ENCODE assay signal across 11 cellular contexts in genomic region chr1:12087797-12088314, GRCh38. TPM values are rescaled to one million over a fixed set of nuclear protein-coding genes. Genes with fewer than 3 reads are reported as not detected.
DNase-seq lines count a peak whose midpoint lies in the region; ATAC-seq and TF ChIP-seq lines count a peak whose summit lies in the region.
"Had no signal": no experiment of that assay in that cellular context is flagged by ENCODE, and none has a peak within 500 bp of the region (broad histone marks: within the 10 kb centered on the region; RNA-seq: fewer than 3 reads in every experiment).

No MANE protein-coding gene starts in this region.

- no peak overlapping the region for H4K8ac ChIP-seq in mesenchymal stem cell (ENCODE audit: low read length)

- no peak overlapping the region for H3K9ac ChIP-seq in mesenchymal stem cell (ENCODE audit: low read length)

- 51 to 76% methylated on average over 5 to 9 of the region's 9 CpGs for WGBS in thyroid gland, 2 donors
- 87% methylated on average over 9 of the region's 9 CpGs for WGBS in mesenchymal stem cell
- WGBS in ovary, 3 donors, result 32 to 49% (median 44%) methylated on average over 9 of the region's 9 CpGs

- DNase-seq in GM12865 (ENCODE audit: low read depth), result peak; percentile 80
- DNase-seq in activated CD4-positive, alpha-beta T cell treated with anti-CD3 and anti-CD28 coated beads, Interleukin-2, amount 50 U/mL, for 48 hours, result peak; percentile 54 to 67
- DNase-seq in memory B cell (ENCODE audit: low spot score in 2 of 2), result peak in 1 of 2 donors; percentile 61
- no peak for DNase-seq in thyroid gland
- no peak for DNase-seq in mesenchymal stem cell
- no peak for DNase-seq in ovary
- DNase-seq in cardiac septum (ENCODE audit: low spot score), result no peak
- DNase-seq: dorsolateral prefrontal cortex, T1000 had no signal

- no peak overlapping the region for H2BK15ac ChIP-seq in mesenchymal stem cell (ENCODE audit: low read depth, poor library complexity, severe bottlenecking)

- H3K4me3 ChIP-seq in GM12865 (ENCODE audit: low read depth, low read length) (peak overlapping the region; percentile 14; the same call in 1 of the 2 replicates), thyroid gland (replicated peaks in 1 of 3) (no peak overlapping the region), mesenchymal stem cell (ENCODE audit: insufficient read depth in 1 of 2, low read depth in 1 of 2, low read length in 2 of 2) (no peak overlapping the region), ovary (no peak overlapping the region)
- H3K4me3 ChIP-seq: dorsolateral prefrontal cortex, HAP-1 had no signal

- H3K27me3 Mint-ChIP-seq in memory B cell, result no peaks in the 10 kb centered on the region

- no peak overlapping the region for H3K18ac ChIP-seq in mesenchymal stem cell (ENCODE audit: low read depth in 1 of 2, low read length in 2 of 2)

- H3K36me3 Mint-ChIP-seq in memory B cell, result no peaks in the 10 kb centered on the region

- peak overlapping the region; percentile 51 for H3K4me3 Mint-ChIP-seq in memory B cell

- no peak overlapping the region for H3K4ac ChIP-seq in mesenchymal stem cell (ENCODE audit: low read depth in 1 of 2, low read length in 2 of 2)

- no peak overlapping the region for H2AK5ac ChIP-seq in mesenchymal stem cell (ENCODE audit: low read length, severe bottlenecking)

- H3K4me1 ChIP-seq in thyroid gland (no peaks in the 10 kb centered on the region), mesenchymal stem cell (ENCODE audit: control insufficient read depth, insufficient read depth, low read depth, low read length) (no peaks in the 10 kb centered on the region), ovary (ENCODE audit: insufficient read depth) (no peaks in the 10 kb centered on the region)
- H3K4me1 ChIP-seq: HAP-1 had no signal

- no peak overlapping the region for H2BK5ac ChIP-seq in mesenchymal stem cell (ENCODE audit: low read depth, low read length, poor library complexity, severe bottlenecking)

- H3K27ac ChIP-seq in thyroid gland (no peak overlapping the region), mesenchymal stem cell (ENCODE audit: low read length, poor library complexity, severe bottlenecking) (no peak overlapping the region), ovary (no peak overlapping the region)
- H3K27ac ChIP-seq: dorsolateral prefrontal cortex had no signal

- H3K9me3 Mint-ChIP-seq in memory B cell, result peaks cover 4% of the 10 kb centered on the region

- intact Hi-C loops in thyroid gland (cut with DNase I), result no loop called here
- intact Hi-C loops in ovary (cut with DNase I), result no loop called here
- intact Hi-C loops in cardiac septum (cut with DNase I), result no loop called here

- H2AFZ ChIP-seq in mesenchymal stem cell (ENCODE audit: low read depth, low read length), result no peak overlapping the region

- peak overlapping the region; percentile 96 for H3K27ac Mint-ChIP-seq in memory B cell

- H3K27me3 ChIP-seq in thyroid gland (no peaks in the 10 kb centered on the region), mesenchymal stem cell (ENCODE audit: control insufficient read depth in 1 of 2, insufficient read depth in 1 of 2, low read length in 2 of 2) (peaks cover 11 to 12% of the 10 kb centered on the region in 2 experiments), ovary (no peaks in the 10 kb centered on the region)

- no peaks in the 10 kb centered on the region for H3K9me3 ChIP-seq in thyroid gland
- peaks cover 7% of the 10 kb centered on the region for H3K9me3 ChIP-seq in mesenchymal stem cell (ENCODE audit: control insufficient read depth, low read length)
- H3K9me3 ChIP-seq in ovary, result no peaks in the 10 kb centered on the region
- H3K9me3 ChIP-seq: HAP-1 had no signal

- ATAC-seq in HG03097 (IDR thresholded peaks at IDR 0.05; ENCODE audit: low FRiP score, unreplicated experiment) (peak; percentile 47), memory B cell (ENCODE audit: low read depth) (peak; percentile 93)

- H3K23ac ChIP-seq in mesenchymal stem cell (ENCODE audit: low read length in 2 of 2), result no peak overlapping the region

- TF ChIP-seq CTCF in GM12865 (IDR thresholded peaks at IDR 0.05; ENCODE audit: insufficient read depth, low read depth, low read length, missing control alignments) (no peak), thyroid gland (IDR thresholded peaks at IDR 0.05) (no peak), ovary (IDR thresholded peaks at IDR 0.05) (no peak)

- H2BK12ac ChIP-seq in mesenchymal stem cell (ENCODE audit: low read length in 2 of 2), result no peak overlapping the region

- TF ChIP-seq EP300 in ovary (IDR thresholded peaks at IDR 0.05), result no peak

- no peak overlapping the region for H3K4me2 ChIP-seq in mesenchymal stem cell (ENCODE audit: low read length, poor library complexity, severe bottlenecking)

- no peak overlapping the region for H4K91ac ChIP-seq in mesenchymal stem cell (ENCODE audit: low read length)

- peaks cover 34% of the 10 kb centered on the region for H3K4me1 Mint-ChIP-seq in memory B cell

- no peaks in the 10 kb centered on the region for H3K79me1 ChIP-seq in mesenchymal stem cell (replicated peaks; ENCODE audit: low read length, poor library complexity, severe bottlenecking)

- no peak overlapping the region for H3K14ac ChIP-seq in mesenchymal stem cell (ENCODE audit: low read length in 2 of 2)

- no peak overlapping the region for H2BK120ac ChIP-seq in mesenchymal stem cell (ENCODE audit: low read depth, low read length)

- TF ChIP-seq POLR2A in thyroid gland (IDR thresholded peaks at IDR 0.05) (no peak), ovary (IDR thresholded peaks at IDR 0.05) (no peak)

- H3K36me3 ChIP-seq in thyroid gland, result no peaks in the 10 kb centered on the region
- no peaks in the 10 kb centered on the region for H3K36me3 ChIP-seq in mesenchymal stem cell (ENCODE audit: control insufficient read depth in 1 of 2, insufficient read depth in 2 of 2, low read depth in 1 of 2, low read length in 2 of 2)
- no peaks in the 10 kb centered on the region for H3K36me3 ChIP-seq in ovary
- H3K36me3 ChIP-seq: HAP-1 had no signal

RNA-seq across cellular contexts. Expression of gene TNFRSF8, which starts 24.8 kb away (rescaled TPM):
- total RNA-seq in thyroid gland (not detected), ovary (10 to 100 TPM in 1 of 7 donors, under 1 TPM in 6; 0.25 to 10.9 (median 0.45) TPM), cardiac septum (1.4 TPM)
- polyA plus RNA-seq in mesenchymal stem cell (2013, experiment 1 of 2), result 0.03 TPM
- polyA plus RNA-seq in mesenchymal stem cell (2013, experiment 2 of 2), result not detected
- polyA plus RNA-seq in ovary, result under 1 TPM; 0.17 to 0.65 TPM

Comparison
In these comparisons a context has a peak if more than half of its experiments do, and no peak if none do; other contexts are left out.
1. DNase-seq: peak in GM12865 (single experiment) and activated CD4-positive, alpha-beta T cell treated with anti-CD3 and anti-CD28 coated beads, Interleukin-2, amount 50 U/mL, for 48 hours (2 of 2); none in thyroid gland (0 of 2), mesenchymal stem cell (single experiment), ovary (0 of 5) and cardiac septum (single experiment).